In the genomic region with DNA sequence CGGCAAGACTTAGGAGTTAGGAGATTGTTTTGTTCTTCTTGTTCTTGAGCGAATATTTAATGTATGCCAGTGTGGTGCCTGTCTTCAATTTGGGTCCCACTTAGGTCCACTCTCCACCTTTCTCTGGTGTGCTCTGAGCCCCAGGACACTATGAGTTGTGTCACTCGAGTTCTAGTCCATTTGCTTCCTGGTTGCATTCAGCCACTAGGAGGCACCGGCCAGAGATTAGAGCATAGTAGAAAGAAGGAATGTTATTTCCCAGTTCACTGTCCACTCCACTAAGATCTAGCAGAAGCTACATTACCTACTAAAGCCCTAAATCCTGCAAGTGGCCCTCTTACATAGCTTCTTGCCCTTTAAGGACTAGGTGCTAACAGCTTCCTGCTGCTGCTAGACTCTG, we compare ENCODE assay signal across 17 cellular contexts.
A peak's percentile ranks its signal among the peaks of the same experiment; 100 is the strongest.
DNase-seq lines count a peak whose midpoint lies in the region; TF ChIP-seq lines count a peak whose summit lies in the region.
"Had no signal": no experiment of that assay in that cellular context is flagged by ENCODE, and none has a peak within 500 bp of the region (broad histone marks: within the 10 kb centered on the region; RNA-seq: fewer than 3 reads in every experiment).

No MANE protein-coding gene starts in this region.

- H2AK5ac ChIP-seq in H9 (ENCODE audit: insufficient read length, low read length) = no peak overlapping the region

- no peak overlapping the region for H3K4ac ChIP-seq in H9 (ENCODE audit: low read depth, low read length)

- TF ChIP-seq CTCF in DOHH2 (IDR thresholded peaks at IDR 0.05; ENCODE audit: low read depth, low read length, poor library complexity, severe bottlenecking) = peak; percentile 29
- peak; percentile 65 for TF ChIP-seq CTCF in H9 (conservative IDR thresholded peaks at IDR 0.05)

- no peaks in the 10 kb centered on the region for H3K27me3 ChIP-seq in DOHH2 (ENCODE audit: control insufficient read depth, low read length)
- no peaks in the 10 kb centered on the region for H3K27me3 ChIP-seq in H9 (ENCODE audit: insufficient read depth, low read length)
- H3K27me3 ChIP-seq: colonic mucosa, foreskin keratinocyte had no signal

- H2BK15ac ChIP-seq in H9 (ENCODE audit: low read depth, low read length) = no peak overlapping the region

- no peaks in the 10 kb centered on the region for H3K79me2 ChIP-seq in DOHH2 (ENCODE audit: control insufficient read depth, low read length)
- H3K79me2 ChIP-seq in H9 (ENCODE audit: insufficient read depth, low read length) = no peaks in the 10 kb centered on the region

- H3K4me1 Mint-ChIP-seq in H9 = no peaks in the 10 kb centered on the region
- H3K4me1 Mint-ChIP-seq: activated CD4-positive, alpha-beta memory T cell treated with anti-CD3 and anti-CD28 coated beads, Interleukin-2, amount 10 ng/mL, durations not matched to agents 7 days and 5 days; activated naive CD4-positive, alpha-beta T cell treated with anti-CD3 and anti-CD28 coated beads, Interleukin-2, amount 50 U/mL, for 24 hours had no signal

- no peak overlapping the region for H2BK120ac ChIP-seq in H9 (ENCODE audit: low read depth, low read length, poor library complexity, severe bottlenecking)

- H3K27ac ChIP-seq in DOHH2 (ENCODE audit: low read depth, low read length) (no peak overlapping the region), H9 (ENCODE audit: insufficient read length, low read depth, low read length) (no peak overlapping the region)
- H3K27ac ChIP-seq: colonic mucosa, foreskin keratinocyte had no signal

- no peak overlapping the region for H2AFZ ChIP-seq in H9 (ENCODE audit: low read length)

- peaks cover 0 to 7% (median 0%) of the 10 kb centered on the region in 3 experiments; a peak in 1 of 7 replicates for H3K36me3 Mint-ChIP-seq in H9 (ENCODE audit: insufficient read depth in 1 of 3, low read depth in 3 of 3)
- H3K36me3 Mint-ChIP-seq: activated naive CD4-positive, alpha-beta T cell treated with anti-CD3 and anti-CD28 coated beads, Interleukin-2, amount 50 U/mL, for 24 hours had no signal

- H3T11ph ChIP-seq in H9 (ENCODE audit: low read length) = no peak overlapping the region

- no peak overlapping the region for H3K56ac ChIP-seq in H9 (ENCODE audit: insufficient read length, low read depth, low read length)

- no peak overlapping the region for H2BK5ac ChIP-seq in H9 (ENCODE audit: insufficient read length, low read length)

- no peaks in the 10 kb centered on the region for H4K20me1 ChIP-seq in DOHH2 (ENCODE audit: control insufficient read depth, insufficient read depth, low read depth, low read length)
- no peaks in the 10 kb centered on the region for H4K20me1 ChIP-seq in H9 (ENCODE audit: control insufficient read depth, insufficient read depth, insufficient read length)

- H3F3A ChIP-seq in DOHH2 (ENCODE audit: control insufficient read depth, insufficient read depth) = no peaks in the 10 kb centered on the region

- no peak overlapping the region for H3K9ac ChIP-seq in H9 (ENCODE audit: extremely low read depth, insufficient read length, low read length)

- H3K23me2 ChIP-seq in H9 (ENCODE audit: insufficient read length, low read depth, low read length, poor library complexity, severe bottlenecking) = no peaks in the 10 kb centered on the region

- H3K79me1 ChIP-seq in H9 (ENCODE audit: insufficient read depth, low read depth, low read length, poor library complexity, severe bottlenecking) = no peaks in the 10 kb centered on the region

- H4K5ac ChIP-seq in H9 (ENCODE audit: insufficient read length, low read depth, low read length) = no peak overlapping the region

- no peak overlapping the region for H4K8ac ChIP-seq in H9 (replicated peaks; ENCODE audit: insufficient read length, low read depth, low read length)

- H3K9me3 ChIP-seq in DOHH2 (ENCODE audit: control insufficient read depth, insufficient read depth, low read length) (no peaks in the 10 kb centered on the region), H9 (ENCODE audit: control insufficient read depth, low read depth, low read length) (no peaks in the 10 kb centered on the region)
- H3K9me3 ChIP-seq: colonic mucosa had no signal

- no peaks in the 10 kb centered on the region for H3K36me3 ChIP-seq in DOHH2 (ENCODE audit: control insufficient read depth, low read length)
- H3K36me3 ChIP-seq: colonic mucosa had no signal

- H2BK20ac ChIP-seq in H9 (ENCODE audit: low read depth, low read length, poor library complexity, severe bottlenecking) = no peak overlapping the region

- H3K9me3 Mint-ChIP-seq in H9 = peaks cover 0 to 4% of the 10 kb centered on the region in 2 experiments; a peak in 3 of 5 replicates
- H3K9me3 Mint-ChIP-seq: activated naive CD4-positive, alpha-beta T cell treated with anti-CD3 and anti-CD28 coated beads, Interleukin-2, amount 50 U/mL, for 24 hours had no signal

- H3K9me2 ChIP-seq in DOHH2 (replicated peaks; ENCODE audit: control insufficient read depth, low read length) = no peaks in the 10 kb centered on the region; the same call in 1 of the 2 replicates

- H3K23ac ChIP-seq in H9 (ENCODE audit: insufficient read length, low read depth, low read length) = no peak overlapping the region

- H3K4me3 ChIP-seq in DOHH2 (ENCODE audit: low read length) = no peak overlapping the region
- H3K4me3 ChIP-seq: colonic mucosa had no signal

- H3K27ac Mint-ChIP-seq in H9 = no peak overlapping the region
- H3K27ac Mint-ChIP-seq: activated CD4-positive, alpha-beta memory T cell treated with anti-CD3 and anti-CD28 coated beads, Interleukin-2, amount 10 ng/mL, durations not matched to agents 7 days and 5 days; activated naive CD4-positive, alpha-beta T cell treated with anti-CD3 and anti-CD28 coated beads, Interleukin-2, amount 50 U/mL, for 24 hours; activated T-cell treated with anti-CD3 and anti-CD28 coated beads, Interleukin-2, amount 50 U/mL, for 24 hours had no signal

- H2BK12ac ChIP-seq in H9 (ENCODE audit: insufficient read length, low read depth, low read length) = no peak overlapping the region

- WGBS in H9 (ENCODE audit: extremely low coverage, insufficient read length, low lambda C conversion rate) = no CpG with 5 or more reads among the region's 4 CpGs

- H3K4me1 ChIP-seq in DOHH2 (ENCODE audit: control insufficient read depth, low read length) = no peaks in the 10 kb centered on the region
- no peaks in the 10 kb centered on the region for H3K4me1 ChIP-seq in H9 (ENCODE audit: insufficient read depth, low read length)
- H3K4me1 ChIP-seq: colonic mucosa, foreskin keratinocyte had no signal

- no peak overlapping the region for H4K91ac ChIP-seq in H9 (ENCODE audit: insufficient read length, low read depth, low read length)

- no peaks in the 10 kb centered on the region for H3K27me3 Mint-ChIP-seq in H9 (ENCODE audit: low read depth)
- H3K27me3 Mint-ChIP-seq: activated CD4-positive, alpha-beta memory T cell treated with anti-CD3 and anti-CD28 coated beads, Interleukin-2, amount 10 ng/mL, durations not matched to agents 7 days and 5 days; activated naive CD4-positive, alpha-beta T cell treated with anti-CD3 and anti-CD28 coated beads, Interleukin-2, amount 50 U/mL, for 24 hours; activated T-cell treated with anti-CD3 and anti-CD28 coated beads, Interleukin-2, amount 50 U/mL, for 24 hours had no signal

- H3K18ac ChIP-seq in H9 (ENCODE audit: insufficient read length, low read depth, low read length) = no peak overlapping the region

- DNase-seq in H9 (peak; percentile 48), OCI-M1 (lab: John Stamatoyannopoulos, UW) (peak; percentile 45), iPS-NIHi7 (ENCODE audit: extremely low spot score) (peak; percentile 47), HT-29 (ENCODE audit: low spot score) (no peak), cortex of kidney (lab: John Stamatoyannopoulos, UW) (no peak), NCI-H1092 (lab: John Stamatoyannopoulos, UW) (no peak), NCI-H748 treated with DMSO at 0.1 percent for 48 hours (lab: John Stamatoyannopoulos, UW) (no peak)
- DNase-seq: activated CD4-positive, alpha-beta memory T cell treated with anti-CD3 and anti-CD28 coated beads, Interleukin-2, amount 10 ng/mL, durations not matched to agents 7 days and 5 days; activated T-cell treated with anti-CD3 and anti-CD28 coated beads, Interleukin-2, amount 50 U/mL, for 24 hours; colonic mucosa; foreskin keratinocyte; IMR-90; NCI-H1105 treated with DMSO at 0.1 percent for 48 hours; nucleus accumbens; stimulated activated CD4-positive, alpha-beta T cell treated with anti-CD3 and anti-CD28 coated beads, Interleukin-2, amount 100 ng/mL, for 48 hours had no signal

- H3K14ac ChIP-seq in H9 (ENCODE audit: insufficient read depth, low read length) = no peak overlapping the region

- H3K4me2 ChIP-seq in DOHH2 (ENCODE audit: low read length) (no peak overlapping the region), H9 (ENCODE audit: insufficient read depth, insufficient read length, low read length) (no peak overlapping the region)

- no peak overlapping the region for H3K4me3 Mint-ChIP-seq in H9
- H3K4me3 Mint-ChIP-seq: activated CD4-positive, alpha-beta memory T cell treated with anti-CD3 and anti-CD28 coated beads, Interleukin-2, amount 10 ng/mL, durations not matched to agents 7 days and 5 days; activated naive CD4-positive, alpha-beta T cell treated with anti-CD3 and anti-CD28 coated beads, Interleukin-2, amount 50 U/mL, for 24 hours; activated T-cell treated with anti-CD3 and anti-CD28 coated beads, Interleukin-2, amount 50 U/mL, for 24 hours had no signal

Comparison
In these comparisons a context has a peak if more than half of its experiments do, and no peak if none do; other contexts are left out.
1. DNase-seq: peak in H9 (single experiment), OCI-M1 (single experiment) and iPS-NIHi7 (single experiment); none in HT-29 (single experiment), cortex of kidney (single experiment), NCI-H1092 (single experiment) and NCI-H748 treated with DMSO at 0.1 percent for 48 hours (single experiment).